In the genomic region with DNA sequence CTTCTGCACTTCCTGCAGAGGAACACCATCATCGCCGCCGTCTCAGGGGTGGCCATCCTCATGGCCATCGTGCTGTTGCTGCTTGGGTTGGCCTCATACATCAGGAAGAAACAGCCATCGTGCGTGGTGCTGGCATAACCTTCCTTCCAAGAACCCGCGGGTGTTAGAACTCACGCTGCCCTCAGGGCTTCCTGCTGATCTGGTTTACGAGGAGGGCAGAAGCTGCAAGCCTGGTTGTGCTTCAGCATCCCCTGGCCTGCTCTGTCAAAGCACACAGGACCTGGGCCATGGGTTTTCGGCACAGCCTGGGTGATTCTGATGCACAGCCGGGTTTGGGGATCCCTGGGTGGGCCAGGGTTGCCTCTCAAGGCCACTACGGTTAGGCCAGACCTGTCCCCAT, we compare ENCODE assay signal across 18 cellular contexts. TPM values are rescaled to one million over a fixed set of nuclear protein-coding genes. Genes with fewer than 3 reads are reported as not detected.
DNase-seq lines count a peak whose midpoint lies in the region; ATAC-seq and TF ChIP-seq lines count a peak whose summit lies in the region.
"Had no signal": no experiment of that assay in that cellular context is flagged by ENCODE, and none has a peak within 500 bp of the region (broad histone marks: within the 10 kb centered on the region; RNA-seq: fewer than 3 reads in every experiment).

No MANE protein-coding gene starts in this region.

- H3K4ac ChIP-seq in mesenchymal stem cell (ENCODE audit: low read depth in 1 of 2, low read length in 2 of 2) (no peak overlapping the region), trophoblast cell (ENCODE audit: low read depth, low read length) (no peak overlapping the region)

- TF ChIP-seq POLR2A in NB4 (IDR thresholded peaks at IDR 0.05; ENCODE audit: extremely low read depth, insufficient read length): no peak

- peaks cover 5 to 11% (median 7%) of the 10 kb centered on the region in 4 donors for H3K4me1 Mint-ChIP-seq in naive thymus-derived CD8-positive, alpha-beta T cell

- H3K14ac ChIP-seq in mesenchymal stem cell (ENCODE audit: low read length in 2 of 2) (no peak overlapping the region), trophoblast cell (ENCODE audit: low read length) (no peak overlapping the region)

- H4K8ac ChIP-seq in mesenchymal stem cell (ENCODE audit: low read length) (no peak overlapping the region), trophoblast cell (ENCODE audit: low read depth, low read length) (no peak overlapping the region)

- H2BK120ac ChIP-seq in mesenchymal stem cell (ENCODE audit: low read depth, low read length): no peak overlapping the region
- H2BK120ac ChIP-seq in trophoblast cell (ENCODE audit: insufficient read depth, low read length, poor library complexity): no peak overlapping the region

- H3K23ac ChIP-seq in mesenchymal stem cell (ENCODE audit: low read length in 2 of 2) (no peak overlapping the region), trophoblast cell (ENCODE audit: low read length) (no peak overlapping the region)

- H2BK5ac ChIP-seq in mesenchymal stem cell (ENCODE audit: low read depth, low read length, poor library complexity, severe bottlenecking) (no peak overlapping the region), trophoblast cell (ENCODE audit: low read depth, low read length, poor library complexity) (no peak overlapping the region)

- H3K4me1 ChIP-seq in mesenchymal stem cell (ENCODE audit: control insufficient read depth, insufficient read depth, low read depth, low read length) (peaks cover 4% of the 10 kb centered on the region), trophoblast cell (ENCODE audit: control insufficient read depth in 1 of 2, insufficient read depth in 2 of 2, low read length in 2 of 2) (peaks cover 3 to 9% of the 10 kb centered on the region in 2 experiments)

- H3K27me3 ChIP-seq in mesenchymal stem cell (ENCODE audit: control insufficient read depth in 1 of 2, insufficient read depth in 1 of 2, low read length in 2 of 2) (no peaks in the 10 kb centered on the region), trophoblast cell (ENCODE audit: insufficient read depth, low read length) (no peaks in the 10 kb centered on the region)

- peak overlapping the region in 1 of 2 experiments; percentile 43 for H3K18ac ChIP-seq in mesenchymal stem cell (ENCODE audit: low read depth in 1 of 2, low read length in 2 of 2)
- no peak overlapping the region for H3K18ac ChIP-seq in trophoblast cell (ENCODE audit: low read length)

- no peaks in the 10 kb centered on the region for H3K36me3 Mint-ChIP-seq in naive thymus-derived CD8-positive, alpha-beta T cell
- H3K36me3 Mint-ChIP-seq: CD14-positive monocyte had no signal

- no peak overlapping the region for H4K91ac ChIP-seq in mesenchymal stem cell (ENCODE audit: low read length)
- H4K91ac ChIP-seq in trophoblast cell (ENCODE audit: low read depth, low read length): peak overlapping the region; percentile 25

- H4K12ac ChIP-seq in trophoblast cell (ENCODE audit: low read depth, low read length): no peak overlapping the region

- peak overlapping the region in 1 of 2 experiments; percentile 8 for H2BK12ac ChIP-seq in mesenchymal stem cell (ENCODE audit: low read length in 2 of 2)
- no peak overlapping the region for H2BK12ac ChIP-seq in trophoblast cell (ENCODE audit: low read length)

- no peak overlapping the region for H3K27ac Mint-ChIP-seq in naive thymus-derived CD8-positive, alpha-beta T cell
- H3K27ac Mint-ChIP-seq: CD14-positive monocyte had no signal

- no peak overlapping the region for H3K4me3 Mint-ChIP-seq in naive thymus-derived CD8-positive, alpha-beta T cell
- H3K4me3 Mint-ChIP-seq: CD14-positive monocyte had no signal

- H2AFZ ChIP-seq in mesenchymal stem cell (ENCODE audit: low read depth, low read length) (peak overlapping the region; percentile 44), trophoblast cell (ENCODE audit: insufficient read depth, low read length, poor library complexity) (no peak overlapping the region)

- H3K9me3 Mint-ChIP-seq in naive thymus-derived CD8-positive, alpha-beta T cell: no peaks in the 10 kb centered on the region

- no peak overlapping the region for H3K4me2 ChIP-seq in mesenchymal stem cell (ENCODE audit: low read length, poor library complexity, severe bottlenecking)
- H3K4me2 ChIP-seq in trophoblast cell (ENCODE audit: low read length): no peak overlapping the region

- ATAC-seq in naive thymus-derived CD8-positive, alpha-beta T cell: no peak
- ATAC-seq: HepG2 had no signal

- H3K36me3 ChIP-seq in mesenchymal stem cell (ENCODE audit: control insufficient read depth in 1 of 2, insufficient read depth in 2 of 2, low read depth in 1 of 2, low read length in 2 of 2) (no peaks in the 10 kb centered on the region), trophoblast cell (ENCODE audit: control insufficient read depth in 1 of 2, insufficient read depth in 2 of 2, low read length in 2 of 2) (no peaks in the 10 kb centered on the region)

- H3K4me3 ChIP-seq in NB4 (ENCODE audit: low read depth, low read length) (peak overlapping the region; percentile 13), mesenchymal stem cell (ENCODE audit: insufficient read depth in 1 of 2, low read depth in 1 of 2, low read length in 2 of 2) (no peak overlapping the region), trophoblast cell (ENCODE audit: low read depth, low read length) (no peak overlapping the region)

- H3K79me1 ChIP-seq in mesenchymal stem cell (replicated peaks; ENCODE audit: low read length, poor library complexity, severe bottlenecking) (no peaks in the 10 kb centered on the region), trophoblast cell (ENCODE audit: low read length) (peaks cover 1% of the 10 kb centered on the region)

- H3K27me3 Mint-ChIP-seq in naive thymus-derived CD8-positive, alpha-beta T cell: no peaks in the 10 kb centered on the region

- H3K79me2 ChIP-seq in trophoblast cell (ENCODE audit: control insufficient read depth, insufficient read depth, low read length, poor library complexity): no peaks in the 10 kb centered on the region

- H2AK5ac ChIP-seq in mesenchymal stem cell (ENCODE audit: low read length, severe bottlenecking): no peak overlapping the region
- H2AK5ac ChIP-seq in trophoblast cell (ENCODE audit: low read length): no peak overlapping the region

- H3K9ac ChIP-seq in mesenchymal stem cell (ENCODE audit: low read length) (no peak overlapping the region), trophoblast cell (ENCODE audit: low read length) (no peak overlapping the region)

- TF ChIP-seq CTCF in GM10266 (IDR thresholded peaks at IDR 0.05; ENCODE audit: control insufficient read depth, insufficient read depth, low read depth, missing control alignments) (no peak), NB4 (IDR thresholded peaks at IDR 0.05; ENCODE audit: low read depth, low read length) (no peak)

- H2BK15ac ChIP-seq in mesenchymal stem cell (ENCODE audit: low read depth, poor library complexity, severe bottlenecking): no peak overlapping the region

- POLR2A ChIA-PET in naive thymus-derived CD8-positive, alpha-beta T cell (lab: Charles Lee): no interaction called here

- DNase-seq in GM10266 (ENCODE audit: extremely low spot score): peak; percentile 1
- peak; percentile 76 for DNase-seq in NB4 (ENCODE audit: low read depth)
- DNase-seq in mesenchymal stem cell: no peak
- DNase-seq in trophoblast cell: no peak
- DNase-seq in NCI-H510A (lab: John Stamatoyannopoulos, UW): no peak
- no peak for DNase-seq in naive thymus-derived CD8-positive, alpha-beta T cell
- no peak for DNase-seq in GOT3 (lab: John Stamatoyannopoulos, UW)
- DNase-seq: DND-41, Karpas-422, MM.1S, NCI-H1092 treated with DMSO at 0.1 percent for 48 hours, NCI-H2081, NCI-H748 treated with DMSO at 0.1 percent for 48 hours, Right ventricle myocardium superior had no signal

- H3K9me3 ChIP-seq in mesenchymal stem cell (ENCODE audit: control insufficient read depth, low read length) (no peaks in the 10 kb centered on the region), trophoblast cell (ENCODE audit: insufficient read depth, low read depth, low read length) (no peaks in the 10 kb centered on the region)

- WGBS in mesenchymal stem cell: 79% methylated on average over 13 of the region's 13 CpGs
- no CpG with 5 or more reads among the region's 13 CpGs for WGBS in trophoblast cell (ENCODE audit: extremely low coverage, insufficient coverage, insufficient read length)

- no peak overlapping the region for H3K27ac ChIP-seq in mesenchymal stem cell (ENCODE audit: low read length, poor library complexity, severe bottlenecking)
- H3K27ac ChIP-seq in trophoblast cell (ENCODE audit: low read depth, low read length): no peak overlapping the region

RNA-seq across cellular contexts. Expression of a gene that starts 12.2 kb away (rescaled TPM):
- 0.48 TPM for polyA plus RNA-seq in mesenchymal stem cell (2013, experiment 1 of 2)
- 0.74 TPM for polyA plus RNA-seq in mesenchymal stem cell (2013, experiment 2 of 2)
- polyA plus RNA-seq in trophoblast cell (2013): 3.2 and 3.3 TPM in 2 replicates
- 100 to 1,000 TPM; 490 to 503 TPM for total RNA-seq in naive thymus-derived CD8-positive, alpha-beta T cell
- polyA plus RNA-seq in naive thymus-derived CD8-positive, alpha-beta T cell: 100 to 1,000 TPM; 131 to 168 (median 149) TPM
- total RNA-seq: G401, NCI-H460 had no signal

RNA-seq across cellular contexts. Expression of a gene that starts 31.7 kb away (rescaled TPM):
- polyA plus RNA-seq in mesenchymal stem cell (2013, experiment 1 of 2): 1.5 TPM
- 1.9 TPM for polyA plus RNA-seq in mesenchymal stem cell (2013, experiment 2 of 2)
- 4.4 TPM in 2 replicates for polyA plus RNA-seq in trophoblast cell (2013)
- 10 to 100 TPM; 18.2 to 21.2 TPM for total RNA-seq in naive thymus-derived CD8-positive, alpha-beta T cell
- polyA plus RNA-seq in naive thymus-derived CD8-positive, alpha-beta T cell: 1 to 10 TPM in 1 of 3 donors, under 1 TPM in 2; 0.35 to 1.5 (median 0.68) TPM
- polyA plus RNA-seq: CD14-positive monocyte had no signal

RNA-seq across cellular contexts. Expression of a gene that starts 37.3 kb away (rescaled TPM):
- polyA plus RNA-seq in mesenchymal stem cell (2013, experiment 1 of 2): 29.7 TPM
- polyA plus RNA-seq in mesenchymal stem cell (2013, experiment 2 of 2): 29.4 TPM
- polyA plus RNA-seq in trophoblast cell (2013): 40.9 and 41.1 TPM in 2 replicates
- 10 to 100 TPM; 94.0 to 97.8 TPM for total RNA-seq in naive thymus-derived CD8-positive, alpha-beta T cell
- 10 to 100 TPM; 11.7 to 17.9 (median 13.0) TPM for polyA plus RNA-seq in naive thymus-derived CD8-positive, alpha-beta T cell

RNA-seq across cellular contexts. Expression of a gene that starts 55.3 kb away (rescaled TPM):
- polyA plus RNA-seq in mesenchymal stem cell (2013, experiment 1 of 2): 242 TPM
- polyA plus RNA-seq in mesenchymal stem cell (2013, experiment 2 of 2): 244 TPM
- polyA plus RNA-seq in trophoblast cell (2013): 206 and 215 TPM in 2 replicates
- total RNA-seq in naive thymus-derived CD8-positive, alpha-beta T cell: 100 to 1,000 TPM; 119 to 125 TPM
- polyA plus RNA-seq in naive thymus-derived CD8-positive, alpha-beta T cell: 100 to 1,000 TPM; 321 to 373 (median 350) TPM

Comparison
In these comparisons a context has a peak if more than half of its experiments do, and no peak if none do; other contexts are left out.
1. DNase-seq: peak in GM10266 (single experiment) and NB4 (single experiment); none in mesenchymal stem cell (single experiment), trophoblast cell (0 of 2), NCI-H510A (single experiment), naive thymus-derived CD8-positive, alpha-beta T cell (0 of 10) and GOT3 (single experiment).